9 cellular contexts compared by ENCODE assay signal in the genomic region with DNA sequence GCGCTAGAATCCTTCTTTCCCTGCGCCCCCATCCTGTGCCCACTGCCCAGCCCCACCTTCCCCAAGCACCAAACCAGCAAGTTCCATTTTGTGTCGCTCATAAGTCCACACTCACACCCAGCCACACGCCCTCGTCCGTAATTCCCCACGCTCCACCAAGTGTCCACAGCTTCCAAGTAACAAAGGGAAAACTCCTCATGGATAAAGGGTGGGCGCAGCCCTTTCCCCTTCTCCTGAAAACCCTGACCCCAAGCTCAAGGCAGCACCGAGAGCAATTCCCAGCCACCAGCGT. TPM values are rescaled to one million over a fixed set of nuclear protein-coding genes. Genes with fewer than 3 reads are reported as not detected.
DNase-seq lines count a peak whose midpoint lies in the region; ATAC-seq and TF ChIP-seq lines count a peak whose summit lies in the region.
"Had no signal": no experiment of that assay in that cellular context is flagged by ENCODE, and none has a peak within 500 bp of the region (broad histone marks: within the 10 kb centered on the region; RNA-seq: fewer than 3 reads in every experiment).

No MANE protein-coding gene starts in this region.

- TF ChIP-seq POLR2A in spleen (IDR thresholded peaks at IDR 0.05) (no peak), lower leg skin (IDR thresholded peaks at IDR 0.05) (no peak)

- H3K9me3 ChIP-seq in iPS-20b (ENCODE audit: insufficient read depth, low read depth, low read length) (no peaks in the 10 kb centered on the region), spleen (no peaks in the 10 kb centered on the region)

- WGBS in spleen, 5 donors = 1 to 2% (median 2%) methylated on average over 10 of the region's 10 CpGs
- 0% methylated on average over 10 of the region's 10 CpGs for WGBS in lower leg skin, 2 donors

- H3K27me3 ChIP-seq in iPS-20b (ENCODE audit: insufficient read depth, low read length) (peaks cover 75% of the 10 kb centered on the region), spleen (replicated peaks in 1 of 7) (peaks cover 0 to 88% (median 16%) of the 10 kb centered on the region in 7 donors)

- H3K36me3 ChIP-seq in iPS-20b (ENCODE audit: insufficient read depth, low read depth, low read length) (no peaks in the 10 kb centered on the region), spleen (no peaks in the 10 kb centered on the region)

- DNase-seq in NCI-H1417 (lab: John Stamatoyannopoulos, UW) (peak; percentile 48 to 86 (median 83)), NCI-H1417 treated with DMSO at 0.1 percent for 48 hours (lab: John Stamatoyannopoulos, UW) (no peak), spleen (no peak), amniotic stem cell (lab: John Stamatoyannopoulos, UW) (no peak), globus pallidus (ENCODE audit: low spot score) (no peak), lower leg skin (ENCODE audit: low spot score in 2 of 2) (no peak)

- H3K27ac Mint-ChIP-seq in activated T-helper 17 cell treated with anti-CD3 and anti-CD28 coated beads, Interleukin-2, amount 50 U/mL, for 72 hours = no peak overlapping the region

- intact Hi-C loops in spleen (cut with DNase I; ENCODE audit: low total_unique reads) = no loop called here
- intact Hi-C loops in lower leg skin (cut with DNase I; ENCODE audit: low total_unique reads) = no loop called here

- peak; percentile 23 for ATAC-seq in activated T-helper 17 cell treated with anti-CD3 and anti-CD28 coated beads, Interleukin-2, amount 50 U/mL, for 72 hours (replicated peaks)

- H3K4me1 Mint-ChIP-seq in activated T-helper 17 cell treated with anti-CD3 and anti-CD28 coated beads, Interleukin-2, amount 50 U/mL, for 72 hours = peaks cover 11% of the 10 kb centered on the region

- peak overlapping the region; percentile 95 for H3K4me3 ChIP-seq in iPS-20b (ENCODE audit: low read length)
- H3K4me3 ChIP-seq in spleen = peak overlapping the region; percentile 47 to 75 (median 60)
- no peak overlapping the region for H3K4me3 ChIP-seq in lower leg skin (ENCODE audit: low read depth, poor library complexity, severe bottlenecking)

- H3K27ac ChIP-seq in iPS-20b (ENCODE audit: low read length) (no peak overlapping the region), spleen (peak overlapping the region; percentile 48 to 91 (median 82))
- H3K27ac ChIP-seq: KMS-11 had no signal

- H3K9ac ChIP-seq in iPS-20b (ENCODE audit: low read depth, low read length) = peak overlapping the region; percentile 86; the same call in 1 of the 2 replicates
- H3K9ac ChIP-seq: KMS-11 had no signal

- H3K9me3 Mint-ChIP-seq in activated T-helper 17 cell treated with anti-CD3 and anti-CD28 coated beads, Interleukin-2, amount 50 U/mL, for 72 hours = no peaks in the 10 kb centered on the region

- TF ChIP-seq CTCF in spleen (IDR thresholded peaks at IDR 0.05 in 8 of 11, conservative IDR thresholded peaks at IDR 0.05 in 3 of 11) = no peak
- TF ChIP-seq CTCF in lower leg skin (IDR thresholded peaks at IDR 0.05) = no peak

- H3K4me1 ChIP-seq in iPS-20b (ENCODE audit: insufficient read depth, low read length) (peaks cover 16% of the 10 kb centered on the region; the same call in 1 of the 2 replicates), spleen (peaks cover 7 to 66% (median 54%) of the 10 kb centered on the region in 6 donors)

- peak overlapping the region; percentile 81 for H3K4me3 Mint-ChIP-seq in activated T-helper 17 cell treated with anti-CD3 and anti-CD28 coated beads, Interleukin-2, amount 50 U/mL, for 72 hours

- peaks cover 54% of the 10 kb centered on the region for H3K27me3 Mint-ChIP-seq in activated T-helper 17 cell treated with anti-CD3 and anti-CD28 coated beads, Interleukin-2, amount 50 U/mL, for 72 hours

- no peaks in the 10 kb centered on the region for H3K36me3 Mint-ChIP-seq in activated T-helper 17 cell treated with anti-CD3 and anti-CD28 coated beads, Interleukin-2, amount 50 U/mL, for 72 hours (ENCODE audit: low read depth)

RNA-seq across cellular contexts. Expression of a gene that starts 0.5 kb away (rescaled TPM):
- total RNA-seq in activated T-helper 17 cell treated with anti-CD3 and anti-CD28 coated beads, Interleukin-2, amount 50 U/mL, for 72 hours = under 1 TPM in 1 of 2 donors, not detected in 1; 0.19 TPM
- 100 to 1,000 TPM in 5 of 7 donors, 10 to 100 TPM in 2; 75.4 to 230 (median 140) TPM for total RNA-seq in spleen
- polyA plus RNA-seq in spleen = 10 to 100 TPM; 40.8 to 71.5 (median 51.4) TPM
- 10 to 100 TPM in 3 of 4 donors, 1 to 10 TPM in 1; 7.0 to 27.0 (median 20.1) TPM for total RNA-seq in lower leg skin

RNA-seq across cellular contexts. Expression of a gene that starts 51.5 kb away (rescaled TPM):
- total RNA-seq in activated T-helper 17 cell treated with anti-CD3 and anti-CD28 coated beads, Interleukin-2, amount 50 U/mL, for 72 hours = 1 to 10 TPM in 1 of 2 donors, not detected in 1; 1.4 TPM
- 10 to 100 TPM in 2 of 7 donors, 1 to 10 TPM in 5; 4.7 to 20.0 (median 7.3) TPM for total RNA-seq in spleen
- polyA plus RNA-seq in spleen = 10 to 100 TPM in 1 of 3 donors, 1 to 10 TPM in 2; 8.3 to 18.4 (median 9.8) TPM
- 1 to 10 TPM in 1 of 4 donors, not detected in 3; 1.2 TPM for total RNA-seq in lower leg skin

RNA-seq across cellular contexts. Expression of a gene that starts 53.2 kb away (rescaled TPM):
- 1 to 10 TPM in 1 of 2 donors, under 1 TPM in 1; 0.61 to 2.1 TPM for total RNA-seq in activated T-helper 17 cell treated with anti-CD3 and anti-CD28 coated beads, Interleukin-2, amount 50 U/mL, for 72 hours
- total RNA-seq in spleen = 1 to 10 TPM in 6 of 7 donors, under 1 TPM in 1; 0.95 to 2.2 (median 1.7) TPM
- 1 to 10 TPM; 1.3 to 1.9 (median 1.5) TPM for polyA plus RNA-seq in spleen
- 100 to 1,000 TPM; 100 to 171 (median 127) TPM for total RNA-seq in lower leg skin

Comparison
In these comparisons a context has a peak if more than half of its experiments do, and no peak if none do; other contexts are left out.
1. DNase-seq: peak in NCI-H1417 (3 of 3); none in NCI-H1417 treated with DMSO at 0.1 percent for 48 hours (single experiment), spleen (single experiment), amniotic stem cell (single experiment), globus pallidus (single experiment) and lower leg skin (0 of 2).
2. RNA of a gene that starts 0.5 kb away (total RNA-seq): 75.4 to 230 TPM in spleen and 7.0 to 27.0 TPM in lower leg skin; 0.19 TPM in activated T-helper 17 cell treated with anti-CD3 and anti-CD28 coated beads, Interleukin-2, amount 50 U/mL, for 72 hours; every median in the first group is over 4 times any median in the second.
3. RNA of a gene that starts 53.2 kb away (total RNA-seq): 100 to 171 TPM in lower leg skin; 0.61 to 2.1 TPM in activated T-helper 17 cell treated with anti-CD3 and anti-CD28 coated beads, Interleukin-2, amount 50 U/mL, for 72 hours and 0.95 to 2.2 TPM in spleen; every median in the first group is over 10 times any median in the second.